Comparison of ENCODE assay signal across 9 cellular contexts in the genomic region with DNA sequence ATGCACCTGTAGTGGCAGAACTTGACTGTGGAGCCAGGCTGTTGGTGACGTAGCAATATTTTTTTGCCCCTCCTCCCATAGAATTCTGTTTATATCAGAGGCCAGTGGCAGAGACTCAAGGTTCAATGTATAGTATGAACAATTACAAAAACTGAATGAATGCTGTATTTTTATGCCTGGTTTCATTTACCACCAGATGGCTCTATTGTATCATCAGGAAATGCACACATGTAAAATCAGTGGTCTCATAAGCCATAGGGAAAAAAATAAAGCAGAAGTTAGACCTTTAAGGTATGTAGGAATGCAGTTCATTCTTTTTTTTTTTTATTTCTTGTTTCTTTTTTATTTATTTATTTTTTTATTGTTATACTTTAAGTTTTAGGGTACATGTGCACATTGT. TPM values are rescaled to one million over a fixed set of nuclear protein-coding genes. Genes with fewer than 3 reads are reported as not detected.
DNase-seq lines count a peak whose midpoint lies in the region; ATAC-seq, FAIRE-seq and TF ChIP-seq lines count a peak whose summit lies in the region.
"Had no signal": no experiment of that assay in that cellular context is flagged by ENCODE, and none has a peak within 500 bp of the region (broad histone marks: within the 10 kb centered on the region; RNA-seq: fewer than 3 reads in every experiment).

No MANE protein-coding gene starts in this region.

- POLR2A ChIA-PET in K562 (lab: Yijun Ruan, JAX) = no interaction called here

- DNase-seq in D721Med (ENCODE audit: insufficient read length, low spot score) (no peak), K562 (ENCODE audit: extremely low read depth in 1 of 4, low spot score in 3 of 4) (peak in 2 of 4 experiments; percentile 18 to 21), mucosa of descending colon (no peak), SIG-M5 (lab: John Stamatoyannopoulos, UW) (no peak)
- DNase-seq in stimulated activated CD4-positive, alpha-beta T cell treated with anti-CD3 and anti-CD28 coated beads, Interleukin-4, amount 100 ng/mL, for 4 hours = no peak

- H3K36me3 ChIP-seq in K562 (ENCODE audit: control insufficient read depth, insufficient read depth, low read length) (no peaks in the 10 kb centered on the region), mucosa of descending colon (ENCODE audit: low read depth) (no peaks in the 10 kb centered on the region)

- no peak overlapping the region for H3K4me3 ChIP-seq in K562
- no peak overlapping the region for H3K4me3 ChIP-seq in mucosa of descending colon

- CTCF ChIA-PET in K562 (lab: Yijun Ruan, JAX; ENCODE audit: low intra/inter-chr PET ratio) = interaction anchor here (0.7 to 1.2 kb wide), 3 partner anchors 13 to 465 kb away, joined by 3 to 4 read pairs (median 3); no protein-coding TSS in a partner anchor

- intact Hi-C loops in K562 (cut with micrococcal nuclease) (loop anchor here (1.0 to 10.0 kb wide), 4 partner anchors 184 to 1388 kb away; partner anchors contain the start of gene SLC12A2), mucosa of descending colon (cut with DNase I, micrococcal nuclease) (loop anchor here in 1 of 2 donors (10.0 kb wide), 1 partner anchor 458 kb away; no protein-coding TSS in a partner anchor)

- no peaks in the 10 kb centered on the region; a peak in 1 of 5 replicates for H3K27me3 ChIP-seq in K562 (ENCODE audit: control insufficient read depth in 2 of 2, insufficient read depth in 2 of 2, low read length in 2 of 2)

- H3K9me1 ChIP-seq in K562 (ENCODE audit: control insufficient read depth, insufficient read depth, low read length) = no peaks in the 10 kb centered on the region

- no TSS peak for BruUV-seq in K562 (replicated peaks; lab: Mats Ljungman, UMichigan)

- no peaks in the 10 kb centered on the region for H4K20me1 ChIP-seq in K562 (replicated peaks; ENCODE audit: control insufficient read depth, insufficient read depth, low read length)

- TF ChIP-seq RAD21 in Ishikawa (IDR thresholded peaks at IDR 0.05; ENCODE audit: low read depth) (peak; percentile 62), K562 (CRISPR knock-in tag; conservative IDR thresholded peaks at IDR 0.05 in 1 of 2, IDR thresholded peaks at IDR 0.05 in 1 of 2) (peak; percentile 53 to 66)

- in situ Hi-C loops in K562 (cut with MboI) = no loop called here

- TF ChIP-seq POLR2A in K562 (conservative IDR thresholded peaks at IDR 0.05) = no peak

- no peak overlapping the region for H3K9ac ChIP-seq in K562 (ENCODE audit: insufficient read depth in 1 of 2, low read depth in 2 of 2, low read length in 2 of 2)

- H3K4me1 ChIP-seq in K562 (replicated peaks in 1 of 2; ENCODE audit: control insufficient read depth in 2 of 2, insufficient read depth in 2 of 2, low read length in 2 of 2) = no peaks in the 10 kb centered on the region
- no peaks in the 10 kb centered on the region for H3K4me1 ChIP-seq in mucosa of descending colon (ENCODE audit: low read depth)

- H3K79me2 ChIP-seq in K562 (ENCODE audit: control insufficient read depth, insufficient read depth, low read length) = no peaks in the 10 kb centered on the region

- no peak for FAIRE-seq in D721Med (lab: Jason Lieb, UNC)
- no peak for FAIRE-seq in K562 (lab: Jason Lieb, UNC)

- TF ChIP-seq EP300 in Ishikawa (IDR thresholded peaks at IDR 0.05; ENCODE audit: borderline replicate concordance) = no peak
- no peak for TF ChIP-seq EP300 in K562 (IDR thresholded peaks at IDR 0.05; ENCODE audit: low read length)

- WGBS in K562 (ENCODE audit: insufficient coverage, low coverage, missing lambda C conversion rate) = 0% methylated on average over 1 of the region's 1 CpG

- TF ChIP-seq CTCF in D721Med (IDR thresholded peaks at IDR 0.05; ENCODE audit: insufficient read depth, missing control alignments) (peak; percentile 54), K562 (IDR thresholded peaks at IDR 0.05 in 2 of 3, conservative IDR thresholded peaks at IDR 0.05 in 1 of 3; ENCODE audit: insufficient read depth in 2 of 3, low read depth in 1 of 3, low read length in 3 of 3) (peak; percentile 28 to 62 (median 31); a peak in 4 of 6 replicates), mucosa of descending colon (IDR thresholded peaks at IDR 0.05) (no peak)

- no peaks in the 10 kb centered on the region for H3K9me3 ChIP-seq in K562 (replicated peaks; ENCODE audit: control insufficient read depth, insufficient read depth, low read depth, low read length)
- no peaks in the 10 kb centered on the region for H3K9me3 ChIP-seq in mucosa of descending colon

- peak; percentile 72 for ATAC-seq in K562
- ATAC-seq in mucosa of descending colon = peak; percentile 44
- ATAC-seq in GM21381 (IDR thresholded peaks at IDR 0.05; ENCODE audit: unreplicated experiment) = no peak
- no peak for ATAC-seq in HG03095 (IDR thresholded peaks at IDR 0.05; ENCODE audit: unreplicated experiment)

- no peak overlapping the region for H3K27ac ChIP-seq in K562 (ENCODE audit: extremely low read depth, low read depth, low read length)

- H2AFZ ChIP-seq in K562 (ENCODE audit: low read depth, low read length) = no peak overlapping the region

- H3K4me2 ChIP-seq in K562 (ENCODE audit: insufficient read depth, low read length) = no peak overlapping the region

TF ChIP-seq in Ishikawa, 13 proteins besides CTCF, POLR2A, EP300 and RAD21 (continues in another document):
- no peak for TF ChIP-seq ZBTB7A (IDR thresholded peaks at IDR 0.05; ENCODE audit: low read depth)
- TF ChIP-seq YY1 (IDR thresholded peaks at IDR 0.05; ENCODE audit: low read depth) = no peak
- no peak for TF ChIP-seq FOXM1 (IDR thresholded peaks at IDR 0.05; ENCODE audit: borderline replicate concordance, low read depth)
- TF ChIP-seq TCF12 (IDR thresholded peaks at IDR 0.05; ENCODE audit: low read depth) = no peak
- TF ChIP-seq TEAD4 (IDR thresholded peaks at IDR 0.05) = no peak

TF ChIP-seq in K562, 482 proteins besides CTCF, POLR2A, EP300 and RAD21:
- TF ChIP-seq, protein P1, sequence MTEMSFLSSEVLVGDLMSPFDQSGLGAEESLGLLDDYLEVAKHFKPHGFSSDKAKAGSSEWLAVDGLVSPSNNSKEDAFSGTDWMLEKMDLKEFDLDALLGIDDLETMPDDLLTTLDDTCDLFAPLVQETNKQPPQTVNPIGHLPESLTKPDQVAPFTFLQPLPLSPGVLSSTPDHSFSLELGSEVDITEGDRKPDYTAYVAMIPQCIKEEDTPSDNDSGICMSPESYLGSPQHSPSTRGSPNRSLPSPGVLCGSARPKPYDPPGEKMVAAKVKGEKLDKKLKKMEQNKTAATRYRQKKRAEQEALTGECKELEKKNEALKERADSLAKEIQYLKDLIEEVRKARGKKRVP (CRISPR knock-in tag; IDR thresholded peaks at IDR 0.05) = no peak
- TF ChIP-seq RBM14 (IDR thresholded peaks at IDR 0.05; ENCODE audit: borderline replicate concordance, insufficient read depth, low read depth, low read length) = no peak
- TF ChIP-seq ZNF24 (IDR thresholded peaks at IDR 0.05) = peak; percentile 68

RNA-seq across cellular contexts. Expression of gene CCDC192, which starts 43.6 kb away (rescaled TPM):
- 1.9 and 3.5 TPM in 2 replicates for total RNA-seq in K562 (2011; cell fraction: chromatin; rRNA removed; ENCODE audit: low replicate concordance)
- total RNA-seq in K562 (2011; cell fraction: nucleolus; rRNA removed) = 4.5 TPM in 1 of 2 replicates, not detected in the other
- 0.95 and 2.1 TPM in 2 replicates for total RNA-seq in K562 (2011; cell fraction: nucleoplasm; rRNA removed)
- total RNA-seq in K562 (2014; rRNA removed) (0.54 TPM in 1 of 2 replicates, not detected in the other), K562 (2014; rRNA removed; fragmentation: Illumina TruSeq; extraction: Trizol) (0.22 and 0.62 TPM in 2 replicates), K562 (2015; rRNA removed; fragmentation: Illumina TruSeq; extraction: Trizol) (0.29 and 0.41 TPM in 2 replicates), K562 (2021) (not detected in 2 replicates), mucosa of descending colon (1 to 10 TPM in 1 of 3 donors, not detected in 2; 1.0 TPM)
- polyA plus RNA-seq in K562 (2011; rRNA removed) (0.11 and 0.29 TPM in 2 replicates), K562 (2014; fragmentation: Illumina TruSeq; extraction: Trizol) (0.21 TPM in 1 of 2 replicates, not detected in the other), K562 (2014; fragmentation: Nextera tagmentation; extraction: Ambion mirVana) (under 1 TPM; 0.38 to 0.66 TPM), K562 (2014; rRNA removed) (0.45 TPM in 1 of 2 replicates, not detected in the other)
- polyA plus RNA-seq in K562 (2011; cell fraction: cytosol; rRNA removed) = 0.25 TPM in 1 of 2 replicates, not detected in the other
- polyA plus RNA-seq in K562 (2011; cell fraction: nucleus; rRNA removed) = 0.17 and 0.34 TPM in 2 replicates
- polyA plus RNA-seq in K562 (2012) = 0.47 and 0.64 TPM in 2 replicates
- polyA minus RNA-seq in K562 (2011; rRNA and poly(A)+ RNA removed) = 0.45 TPM in 1 of 2 replicates, not detected in the other
- not detected in 2 replicates for polyA minus RNA-seq in K562 (2011; cell fraction: cytosol; rRNA and poly(A)+ RNA removed)
- 0.44 and 0.94 TPM in 2 replicates for polyA minus RNA-seq in K562 (2011; cell fraction: nucleus; rRNA and poly(A)+ RNA removed)
- polyA plus RNA-seq: esophagus had no signal

Comparison
In these comparisons a context has a peak if more than half of its experiments do, and no peak if none do; other contexts are left out.
1. ATAC-seq: peak in K562 (single experiment) and mucosa of descending colon (single experiment); none in GM21381 (single experiment) and HG03095 (single experiment).